In the genomic region with DNA sequence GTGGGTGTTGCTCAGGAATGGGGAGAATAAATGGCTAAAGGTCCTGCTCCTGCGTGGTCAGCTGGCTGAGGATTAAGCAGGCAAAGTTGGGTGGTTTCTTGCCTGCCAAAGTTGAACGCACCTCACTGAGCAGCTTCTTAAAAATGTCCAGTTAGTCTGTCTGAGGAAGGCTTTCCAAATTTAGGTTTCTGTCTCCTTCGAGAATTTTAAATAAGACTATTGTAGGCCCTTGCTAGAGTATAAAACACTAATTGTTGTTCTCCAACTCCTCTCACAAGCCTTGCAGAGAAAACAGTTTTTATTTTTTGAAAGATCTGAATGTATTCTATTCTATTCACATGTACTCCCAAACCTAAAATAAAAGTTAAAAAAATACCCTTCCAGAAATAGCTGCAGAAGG, we compare ENCODE assay signal across 29 cellular contexts.
"Had no signal": no experiment of that assay in that cellular context is flagged by ENCODE, and none has a peak within 500 bp of the region (broad histone marks: within the 10 kb centered on the region; RNA-seq: fewer than 3 reads in every experiment).

No MANE protein-coding gene starts in this region.

- H3K4me3 ChIP-seq: esophagus squamous epithelium, gastroesophageal sphincter, neural progenitor cell, right lobe of liver, skin epidermis, uterus had no signal

- H3K4me3 Mint-ChIP-seq: activated naive CD4-positive, alpha-beta T cell treated with anti-CD3 and anti-CD28 coated beads, Interleukin-2, amount 10 ng/mL, durations not matched to agents 7 days and 5 days; activated naive CD8-positive, alpha-beta T cell treated with anti-CD3 and anti-CD28 coated beads, Interleukin-2, amount 10 ng/mL, durations not matched to agents 7 days and 5 days; activated T-helper 1 cell treated with anti-CD3 and anti-CD28 coated beads, Interleukin-12 subunit alpha, Interleukin-12 subunit beta, Interleukin-2, Interleukin-4 antibody, amounts not matched to agents 30 ng/mL and 10 ng/mL and 1 ng/mL, durations not matched to agents 14 hours and 24 hours and 36 hours; memory B cell; naive thymus-derived CD8-positive, alpha-beta T cell; neural progenitor cell; stimulated activated effector memory CD8-positive, alpha-beta T cell treated with anti-CD3 and anti-CD28 coated beads, Interleukin-12 subunit alpha, Interleukin-12 subunit beta, amount 100 ng/mL, for 72 hours; stimulated activated naive CD8-positive, alpha-beta T cell treated with anti-CD3 and anti-CD28 coated beads, Interleukin-15, Interleukin-2, amounts not matched to agents 100 ng/mL and 50 ng/mL, for 24 hours; T-helper 17 cell; type B pancreatic cell had no signal

- H3K27ac ChIP-seq: epithelial cell of prostate, esophagus squamous epithelium, gastroesophageal sphincter, neural progenitor cell, right lobe of liver, skin epidermis, uterus, WERI-Rb-1 had no signal

- H3K36me3 Mint-ChIP-seq: activated naive CD4-positive, alpha-beta T cell treated with anti-CD3 and anti-CD28 coated beads, Interleukin-2, amount 10 ng/mL, durations not matched to agents 7 days and 5 days; activated naive CD8-positive, alpha-beta T cell treated with anti-CD3 and anti-CD28 coated beads, Interleukin-2, amount 10 ng/mL, durations not matched to agents 7 days and 5 days; memory B cell; stimulated activated effector memory CD8-positive, alpha-beta T cell treated with anti-CD3 and anti-CD28 coated beads, Interleukin-12 subunit alpha, Interleukin-12 subunit beta, amount 100 ng/mL, for 72 hours; type B pancreatic cell had no signal

- H3K27me3 Mint-ChIP-seq: activated naive CD4-positive, alpha-beta T cell treated with anti-CD3 and anti-CD28 coated beads, Interleukin-2, amount 10 ng/mL, durations not matched to agents 7 days and 5 days; activated naive CD8-positive, alpha-beta T cell treated with anti-CD3 and anti-CD28 coated beads, Interleukin-2, amount 10 ng/mL, durations not matched to agents 7 days and 5 days; stimulated activated naive CD8-positive, alpha-beta T cell treated with anti-CD3 and anti-CD28 coated beads, Interleukin-15, Interleukin-2, amounts not matched to agents 100 ng/mL and 50 ng/mL, for 24 hours; type B pancreatic cell had no signal

- H3K9me3 Mint-ChIP-seq: activated T-helper 1 cell treated with anti-CD3 and anti-CD28 coated beads, Interleukin-12 subunit alpha, Interleukin-12 subunit beta, Interleukin-2, Interleukin-4 antibody, amounts not matched to agents 30 ng/mL and 10 ng/mL and 1 ng/mL, durations not matched to agents 14 hours and 24 hours and 36 hours; stimulated activated effector memory CD8-positive, alpha-beta T cell treated with anti-CD3 and anti-CD28 coated beads, Interleukin-12 subunit alpha, Interleukin-12 subunit beta, amount 100 ng/mL, for 72 hours; stimulated activated naive CD8-positive, alpha-beta T cell treated with anti-CD3 and anti-CD28 coated beads, Interleukin-15, Interleukin-2, amounts not matched to agents 100 ng/mL and 50 ng/mL, for 24 hours; type B pancreatic cell had no signal

- H3K27ac Mint-ChIP-seq: activated naive CD4-positive, alpha-beta T cell treated with anti-CD3 and anti-CD28 coated beads, Interleukin-2, amount 10 ng/mL, durations not matched to agents 7 days and 5 days; activated naive CD8-positive, alpha-beta T cell treated with anti-CD3 and anti-CD28 coated beads, Interleukin-2, amount 10 ng/mL, durations not matched to agents 7 days and 5 days; activated T-helper 1 cell treated with anti-CD3 and anti-CD28 coated beads, Interleukin-12 subunit alpha, Interleukin-12 subunit beta, Interleukin-2, Interleukin-4 antibody, amounts not matched to agents 30 ng/mL and 10 ng/mL and 1 ng/mL, durations not matched to agents 14 hours and 24 hours and 36 hours; memory B cell; neural progenitor cell; stimulated activated effector memory CD8-positive, alpha-beta T cell treated with anti-CD3 and anti-CD28 coated beads, Interleukin-12 subunit alpha, Interleukin-12 subunit beta, amount 100 ng/mL, for 72 hours; stimulated activated naive CD8-positive, alpha-beta T cell treated with anti-CD3 and anti-CD28 coated beads, Interleukin-15, Interleukin-2, amounts not matched to agents 100 ng/mL and 50 ng/mL, for 24 hours; T-helper 17 cell; type B pancreatic cell had no signal

- DNase-seq: activated CD4-positive, alpha-beta T cell treated with anti-CD3 and anti-CD28 coated beads for 48 hours; activated CD4-positive, alpha-beta T cell treated with anti-CD3 and anti-CD28 coated beads, Interleukin-2, amount 50 U/mL, for 48 hours; activated CD8-positive, alpha-beta memory T cell treated with anti-CD3 and anti-CD28 coated beads for 24 hours; activated gamma-delta T cell; activated naive CD4-positive, alpha-beta T cell treated with anti-CD3 and anti-CD28 coated beads, Interleukin-2, amount 10 ng/mL, durations not matched to agents 7 days and 5 days; activated naive CD8-positive, alpha-beta T cell treated with anti-CD3 and anti-CD28 coated beads, Interleukin-2, amount 10 ng/mL, durations not matched to agents 7 days and 5 days; central memory CD4-positive, alpha-beta T cell; dermis blood vessel endothelial cell; effector CD8-positive, alpha-beta T cell; esophagus squamous epithelium; naive thymus-derived CD8-positive, alpha-beta T cell; occipital lobe; right lobe of liver; stimulated activated CD4-positive, alpha-beta T cell treated with anti-CD3 and anti-CD28 coated beads, Interleukin-12 subunit alpha, Interleukin-12 subunit beta, amount 100 ng/mL, for 4 hours; stimulated activated CD4-positive, alpha-beta T cell treated with anti-CD3 and anti-CD28 coated beads, Interleukin-4, amount 100 ng/mL, for 24 hours; T-helper 17 cell; T1000; uterus; WERI-Rb-1 had no signal

- H3K4me1 Mint-ChIP-seq: activated naive CD4-positive, alpha-beta T cell treated with anti-CD3 and anti-CD28 coated beads, Interleukin-2, amount 10 ng/mL, durations not matched to agents 7 days and 5 days; activated naive CD8-positive, alpha-beta T cell treated with anti-CD3 and anti-CD28 coated beads, Interleukin-2, amount 10 ng/mL, durations not matched to agents 7 days and 5 days; memory B cell; stimulated activated effector memory CD8-positive, alpha-beta T cell treated with anti-CD3 and anti-CD28 coated beads, Interleukin-12 subunit alpha, Interleukin-12 subunit beta, amount 100 ng/mL, for 72 hours; T-helper 17 cell had no signal

- ATAC-seq: activated CD4-positive, CD25-positive, alpha-beta regulatory T cell treated with anti-CD3 and anti-CD28 coated beads, Interleukin-2, amount 50 U/mL, for 24 hours; gastroesophageal sphincter; naive thymus-derived CD8-positive, alpha-beta T cell; right lobe of liver; T-helper 17 cell had no signal

- H3K27me3 ChIP-seq: esophagus squamous epithelium, gastroesophageal sphincter, neural progenitor cell, right lobe of liver, uterus had no signal
